ENCODE assay signal across 4 cellular contexts in genomic region chr9:65283943-65284342, GRCh38. TPM values are rescaled to one million over a fixed set of nuclear protein-coding genes. Genes with fewer than 3 reads are reported as not detected.
"Had no signal": no experiment of that assay in that cellular context is flagged by ENCODE, and none has a peak within 500 bp of the region (broad histone marks: within the 10 kb centered on the region; RNA-seq: fewer than 3 reads in every experiment).

No MANE protein-coding gene starts in this region.

RNA-seq across cellular contexts. Expression of gene FOXD4L5, which starts 1.1 kb away (rescaled TPM):
- total RNA-seq: ascending aorta; Right ventricle myocardium inferior; RPMI7951; T-helper 2 cell treated with Interferon-gamma antibody and Interleukin-4, amounts not matched to agents 100 ng/mL and 5 ng/mL, for 36 hours had no signal
